ENCODE assay signal across 16 cellular contexts in the genomic region with DNA sequence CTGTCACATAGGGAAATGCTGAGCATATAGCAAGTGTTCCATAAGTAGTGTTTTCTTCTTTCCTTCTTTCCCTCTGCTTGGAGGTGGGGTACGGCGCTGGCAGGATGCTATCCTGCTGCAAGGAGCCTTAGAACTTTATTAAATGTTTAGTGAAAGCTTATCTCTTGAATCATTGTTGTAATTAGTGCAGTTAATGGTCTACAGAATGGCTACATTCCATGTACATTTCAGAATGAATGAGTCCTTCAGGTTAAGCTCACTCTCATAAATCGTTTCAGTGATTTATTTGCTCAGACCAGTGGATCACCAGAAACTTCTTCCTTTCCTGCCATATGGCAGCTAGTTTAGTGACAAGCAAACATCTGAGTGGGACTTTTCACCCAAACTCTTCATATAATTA. TPM values are rescaled to one million over a fixed set of nuclear protein-coding genes. Genes with fewer than 3 reads are reported as not detected.
A peak's percentile ranks its signal among the peaks of the same experiment; 100 is the strongest.
DNase-seq lines count a peak whose midpoint lies in the region; ATAC-seq and TF ChIP-seq lines count a peak whose summit lies in the region.
"Had no signal": no experiment of that assay in that cellular context is flagged by ENCODE, and none has a peak within 500 bp of the region (broad histone marks: within the 10 kb centered on the region; RNA-seq: fewer than 3 reads in every experiment).

No MANE protein-coding gene starts in this region.

- peaks cover 24% of the 10 kb centered on the region for H3K4me1 ChIP-seq in mesenchymal stem cell (ENCODE audit: control insufficient read depth, insufficient read depth, low read depth, low read length)
- H3K4me1 ChIP-seq in tibial artery, result peaks cover 0 to 39% (median 19%) of the 10 kb centered on the region in 4 donors

- H3K4me2 ChIP-seq in mesenchymal stem cell (ENCODE audit: low read length, poor library complexity, severe bottlenecking), result no peak overlapping the region

- H2AK5ac ChIP-seq in mesenchymal stem cell (ENCODE audit: low read length, severe bottlenecking), result no peak overlapping the region

- peak overlapping the region in 1 of 2 experiments; percentile 88 for H2BK12ac ChIP-seq in mesenchymal stem cell (ENCODE audit: low read length in 2 of 2)

- intact Hi-C loops in dorsolateral prefrontal cortex (cut with DNase I), result loop anchor here in 1 of 2 donors (10.0 kb wide), 1 partner anchor 159 kb away; the partner anchor contains the start of gene IAH1
- intact Hi-C loops in Right ventricle myocardium inferior (cut with DNase I), result loop anchor here (5.0 kb wide), 1 partner anchor 128 kb away; no protein-coding TSS in a partner anchor
- intact Hi-C loops in tibial artery (cut with DNase I; ENCODE audit: low total_unique reads), result loop anchor here (5.0 to 10.0 kb wide), 3 partner anchors 61 to 209 kb away; partner anchors contain the start of genes CPSF3 and ITGB1BP1

- no peak overlapping the region for H2BK120ac ChIP-seq in mesenchymal stem cell (ENCODE audit: low read depth, low read length)

- 8% methylated on average over 1 of the region's 3 CpGs for WGBS in mesenchymal stem cell

- H3K27ac ChIP-seq in dorsolateral prefrontal cortex (peak overlapping the region in 30 of 59 donors; percentile 4 to 99 (median 68)), mesenchymal stem cell (ENCODE audit: low read length, poor library complexity, severe bottlenecking) (no peak overlapping the region), tibial artery (no peak overlapping the region)
- H3K27ac ChIP-seq: GM23248 had no signal

- DNase-seq in M059J (ENCODE audit: low read depth), result peak; percentile 21
- no peak for DNase-seq in dorsolateral prefrontal cortex
- DNase-seq in mesenchymal stem cell, result no peak
- no peak for DNase-seq in NCI-H446 treated with DMSO at 0.1 percent for 48 hours (lab: John Stamatoyannopoulos, UW)
- DNase-seq in Right ventricle myocardium inferior (ENCODE audit: missing footprints), result no peak
- DNase-seq in tibial artery, result no peak
- DNase-seq: C1 segment of cervical spinal cord; CD8-positive, alpha-beta T cell; COR-L47; DMS153; DMS79 treated with DMSO at 0.1 percent for 48 hours; GDM1; GM23248; IMR-90 had no signal

- no peak overlapping the region for H3K14ac ChIP-seq in mesenchymal stem cell (ENCODE audit: low read length in 2 of 2)

- H3K9ac ChIP-seq in mesenchymal stem cell (ENCODE audit: low read length), result no peak overlapping the region
- H3K9ac ChIP-seq: GM23248 had no signal

- no peak overlapping the region for H2BK5ac ChIP-seq in mesenchymal stem cell (ENCODE audit: low read depth, low read length, poor library complexity, severe bottlenecking)

- TF ChIP-seq CTCF in dorsolateral prefrontal cortex (IDR thresholded peaks at IDR 0.05 in 54 of 56, conservative IDR thresholded peaks at IDR 0.05 in 2 of 56; ENCODE audit: low read depth in 1 of 56, partially characterized antibody in 56 of 56) (no peak), tibial artery (IDR thresholded peaks at IDR 0.05) (no peak)

- ATAC-seq in GM19035 (IDR thresholded peaks at IDR 0.05; ENCODE audit: unreplicated experiment) (no peak), Right ventricle myocardium inferior (no peak)
- ATAC-seq: CD8-positive, alpha-beta T cell; HCT116 had no signal

- no peak overlapping the region for H4K91ac ChIP-seq in mesenchymal stem cell (ENCODE audit: low read length)

- no peak overlapping the region for H2AFZ ChIP-seq in mesenchymal stem cell (ENCODE audit: low read depth, low read length)
- H2AFZ ChIP-seq: GM23248 had no signal

- no peak overlapping the region for H4K8ac ChIP-seq in mesenchymal stem cell (ENCODE audit: low read length)

- no peak overlapping the region for H3K4ac ChIP-seq in mesenchymal stem cell (ENCODE audit: low read depth in 1 of 2, low read length in 2 of 2)

- no peak overlapping the region for H3K23ac ChIP-seq in mesenchymal stem cell (ENCODE audit: low read length in 2 of 2)

- peak overlapping the region; percentile 38 to 68 for H3K18ac ChIP-seq in mesenchymal stem cell (ENCODE audit: low read depth in 1 of 2, low read length in 2 of 2)

- H3K4me3 ChIP-seq in dorsolateral prefrontal cortex, result no peak overlapping the region
- H3K4me3 ChIP-seq in mesenchymal stem cell (ENCODE audit: insufficient read depth in 1 of 2, low read depth in 1 of 2, low read length in 2 of 2), result no peak overlapping the region
- H3K4me3 ChIP-seq in tibial artery, result no peak overlapping the region
- H3K4me3 ChIP-seq: GM23248 had no signal

- no peaks in the 10 kb centered on the region for H3K27me3 ChIP-seq in dorsolateral prefrontal cortex
- no peaks in the 10 kb centered on the region for H3K27me3 ChIP-seq in mesenchymal stem cell (ENCODE audit: control insufficient read depth in 1 of 2, insufficient read depth in 1 of 2, low read length in 2 of 2)
- H3K27me3 ChIP-seq in tibial artery, result no peaks in the 10 kb centered on the region

- no peaks in the 10 kb centered on the region for H3K79me1 ChIP-seq in mesenchymal stem cell (replicated peaks; ENCODE audit: low read length, poor library complexity, severe bottlenecking)

- H2BK15ac ChIP-seq in mesenchymal stem cell (ENCODE audit: low read depth, poor library complexity, severe bottlenecking), result no peak overlapping the region

- H3K9me3 ChIP-seq in mesenchymal stem cell (ENCODE audit: control insufficient read depth, low read length) (no peaks in the 10 kb centered on the region), tibial artery (no peaks in the 10 kb centered on the region)

- peaks cover 0 to 3% of the 10 kb centered on the region in 2 experiments for H3K36me3 ChIP-seq in mesenchymal stem cell (ENCODE audit: control insufficient read depth in 1 of 2, insufficient read depth in 2 of 2, low read depth in 1 of 2, low read length in 2 of 2)
- no peaks in the 10 kb centered on the region for H3K36me3 ChIP-seq in tibial artery

RNA-seq across cellular contexts. Expression of gene YWHAQ, which starts 3.3 kb away (rescaled TPM):
- total RNA-seq in M059J (2014; rRNA removed; shearing (Covaris generic)), result 580 and 670 TPM in 2 replicates
- 100 to 1,000 TPM; 223 to 572 (median 337) TPM for total RNA-seq in dorsolateral prefrontal cortex
- polyA plus RNA-seq in mesenchymal stem cell (2013, experiment 1 of 2), result 317 TPM
- polyA plus RNA-seq in mesenchymal stem cell (2013, experiment 2 of 2), result 324 TPM
- total RNA-seq in Right ventricle myocardium inferior, result 116 TPM

Comparison
In these comparisons a context has a peak if more than half of its experiments do, and no peak if none do; other contexts are left out.
1. H3K27ac ChIP-seq: peak in dorsolateral prefrontal cortex (30 of 59); none in mesenchymal stem cell (single experiment) and tibial artery (0 of 2).